Comparison of ENCODE assay signal across 16 cellular contexts in genomic region chr3:112119686-112120484, GRCh38. TPM values are rescaled to one million over a fixed set of nuclear protein-coding genes. Genes with fewer than 3 reads are reported as not detected.
DNase-seq lines count a peak whose midpoint lies in the region; ATAC-seq and TF ChIP-seq lines count a peak whose summit lies in the region.
"Had no signal": no experiment of that assay in that cellular context is flagged by ENCODE, and none has a peak within 500 bp of the region (broad histone marks: within the 10 kb centered on the region; RNA-seq: fewer than 3 reads in every experiment).

No MANE protein-coding gene starts in this region.

- no peaks in the 10 kb centered on the region for H3K9me3 Mint-ChIP-seq in activated naive CD4-positive, alpha-beta T cell treated with anti-CD3 and anti-CD28 coated beads, Interleukin-2, amount 10 ng/mL, durations not matched to agents 7 days and 5 days
- H3K9me3 Mint-ChIP-seq in activated T-helper 17 cell treated with anti-CD3 and anti-CD28 coated beads, Interleukin-2, amount 50 U/mL, for 72 hours, result no peaks in the 10 kb centered on the region
- H3K9me3 Mint-ChIP-seq in stimulated activated naive B cell treated with anti-CD40 and anti-IgM and Interleukin-4, amounts not matched to agents 10 μg/mL and 1 μg/mL and 100 μg/mL, for 72 hours, result peaks cover 0 to 1% of the 10 kb centered on the region in 2 donors

- H3K9me3 ChIP-seq in Karpas-422 (ENCODE audit: low read length) (no peaks in the 10 kb centered on the region), ascending aorta (no peaks in the 10 kb centered on the region), uterus (no peaks in the 10 kb centered on the region)
- H3K9me3 ChIP-seq: thyroid gland had no signal

- TF ChIP-seq CTCF in ascending aorta (IDR thresholded peaks at IDR 0.05), result no peak
- TF ChIP-seq CTCF in uterus (IDR thresholded peaks at IDR 0.05), result no peak

- H3K27me3 Mint-ChIP-seq in activated naive CD4-positive, alpha-beta T cell treated with anti-CD3 and anti-CD28 coated beads, Interleukin-2, amount 10 ng/mL, durations not matched to agents 7 days and 5 days, result no peaks in the 10 kb centered on the region
- no peaks in the 10 kb centered on the region for H3K27me3 Mint-ChIP-seq in activated T-helper 17 cell treated with anti-CD3 and anti-CD28 coated beads, Interleukin-2, amount 50 U/mL, for 72 hours
- H3K27me3 Mint-ChIP-seq in stimulated activated naive B cell treated with anti-CD40 and anti-IgM and Interleukin-4, amounts not matched to agents 10 μg/mL and 1 μg/mL and 100 μg/mL, for 72 hours, result no peaks in the 10 kb centered on the region

- peaks cover 58% of the 10 kb centered on the region for H3K4me1 Mint-ChIP-seq in activated naive CD4-positive, alpha-beta T cell treated with anti-CD3 and anti-CD28 coated beads, Interleukin-2, amount 10 ng/mL, durations not matched to agents 7 days and 5 days
- peaks cover 10% of the 10 kb centered on the region for H3K4me1 Mint-ChIP-seq in activated T-helper 17 cell treated with anti-CD3 and anti-CD28 coated beads, Interleukin-2, amount 50 U/mL, for 72 hours
- peaks cover 69 to 94% of the 10 kb centered on the region in 2 donors for H3K4me1 Mint-ChIP-seq in stimulated activated naive B cell treated with anti-CD40 and anti-IgM and Interleukin-4, amounts not matched to agents 10 μg/mL and 1 μg/mL and 100 μg/mL, for 72 hours

- TF ChIP-seq POLR2A in uterus (IDR thresholded peaks at IDR 0.05), result no peak

- H3K27me3 ChIP-seq in Karpas-422 (ENCODE audit: low read length) (no peaks in the 10 kb centered on the region), ascending aorta (no peaks in the 10 kb centered on the region), uterus (no peaks in the 10 kb centered on the region)
- H3K27me3 ChIP-seq: thyroid gland had no signal

- no peak overlapping the region for H2AFZ ChIP-seq in Karpas-422 (ENCODE audit: low read length)

- peak overlapping the region; percentile 63 for H3K27ac Mint-ChIP-seq in activated naive CD4-positive, alpha-beta T cell treated with anti-CD3 and anti-CD28 coated beads, Interleukin-2, amount 10 ng/mL, durations not matched to agents 7 days and 5 days
- peak overlapping the region; percentile 28 for H3K27ac Mint-ChIP-seq in activated T-helper 17 cell treated with anti-CD3 and anti-CD28 coated beads, Interleukin-2, amount 50 U/mL, for 72 hours
- peak overlapping the region; percentile 92 for H3K27ac Mint-ChIP-seq in stimulated activated naive B cell treated with anti-CD40 and anti-IgM and Interleukin-4, amounts not matched to agents 10 μg/mL and 1 μg/mL and 100 μg/mL, for 72 hours

- peak overlapping the region; percentile 64 for H3K4me2 ChIP-seq in Karpas-422 (ENCODE audit: low read depth, low read length, poor library complexity, severe bottlenecking)

- no peak for ATAC-seq in activated T-helper 17 cell treated with anti-CD3 and anti-CD28 coated beads, Interleukin-2, amount 50 U/mL, for 72 hours (replicated peaks)
- no peak for ATAC-seq in stimulated activated naive B cell treated with anti-CD40 and anti-IgM and Interleukin-4, amounts not matched to agents 10 μg/mL and 1 μg/mL and 100 μg/mL, for 72 hours (replicated peaks)
- ATAC-seq: PC-3, right cardiac atrium, SK-N-SH treated with all-trans-retinoic acid at 6 μM for 48 hours had no signal

- H3K4me3 ChIP-seq in Karpas-422 (ENCODE audit: low read length) (peak overlapping the region; percentile 12; the same call in 1 of the 2 replicates), ascending aorta (no peak overlapping the region), uterus (no peak overlapping the region)
- H3K4me3 ChIP-seq: thyroid gland had no signal

- intact Hi-C loops in ascending aorta (cut with DNase I) (no loop called here), uterus (cut with DNase I; ENCODE audit: low total_unique reads) (no loop called here)

- CTCF ChIA-PET in activated naive CD4-positive, alpha-beta T cell treated with anti-CD3 and anti-CD28 coated beads, Interleukin-2, amount 10 ng/mL, durations not matched to agents 7 days and 5 days (lab: Charles Lee), result interaction anchor here (0.9 kb wide), 1 partner anchor 10 kb away, joined by 3 read pairs; no protein-coding TSS in a partner anchor

- no peaks in the 10 kb centered on the region for H3K79me2 ChIP-seq in Karpas-422 (ENCODE audit: low read length)

- H3K36me3 ChIP-seq in Karpas-422 (ENCODE audit: insufficient read depth, low read length) (peaks cover 7% of the 10 kb centered on the region), ascending aorta (peaks cover under 1 to 3% of the 10 kb centered on the region in 2 donors), uterus (no peaks in the 10 kb centered on the region)
- H3K36me3 ChIP-seq: WERI-Rb-1 had no signal

- H3K9ac ChIP-seq in Karpas-422 (ENCODE audit: low read length), result peak overlapping the region; percentile 65

- no peaks in the 10 kb centered on the region for H3K9me2 ChIP-seq in Karpas-422 (replicated peaks; ENCODE audit: insufficient read depth, low read length)

- H3K4me3 Mint-ChIP-seq in activated naive CD4-positive, alpha-beta T cell treated with anti-CD3 and anti-CD28 coated beads, Interleukin-2, amount 10 ng/mL, durations not matched to agents 7 days and 5 days, result peak overlapping the region; percentile 49
- peak overlapping the region; percentile 39 for H3K4me3 Mint-ChIP-seq in activated T-helper 17 cell treated with anti-CD3 and anti-CD28 coated beads, Interleukin-2, amount 50 U/mL, for 72 hours
- H3K4me3 Mint-ChIP-seq in stimulated activated naive B cell treated with anti-CD40 and anti-IgM and Interleukin-4, amounts not matched to agents 10 μg/mL and 1 μg/mL and 100 μg/mL, for 72 hours, result peak overlapping the region; percentile 37 to 55

- peak overlapping the region; percentile 99 for H3K27ac ChIP-seq in Karpas-422 (ENCODE audit: low read length)
- H3K27ac ChIP-seq in ascending aorta, result no peak overlapping the region
- H3K27ac ChIP-seq in uterus, result no peak overlapping the region
- H3K27ac ChIP-seq: thyroid gland, WERI-Rb-1 had no signal

- peaks cover 56% of the 10 kb centered on the region for H3K36me3 Mint-ChIP-seq in activated naive CD4-positive, alpha-beta T cell treated with anti-CD3 and anti-CD28 coated beads, Interleukin-2, amount 10 ng/mL, durations not matched to agents 7 days and 5 days
- peaks cover 71% of the 10 kb centered on the region for H3K36me3 Mint-ChIP-seq in activated T-helper 17 cell treated with anti-CD3 and anti-CD28 coated beads, Interleukin-2, amount 50 U/mL, for 72 hours (ENCODE audit: low read depth)
- H3K36me3 Mint-ChIP-seq in stimulated activated naive B cell treated with anti-CD40 and anti-IgM and Interleukin-4, amounts not matched to agents 10 μg/mL and 1 μg/mL and 100 μg/mL, for 72 hours, result peaks cover 9 to 19% of the 10 kb centered on the region in 2 donors

- no peaks in the 10 kb centered on the region for H4K20me1 ChIP-seq in Karpas-422 (ENCODE audit: insufficient read depth, low read depth, low read length)

- DNase-seq in activated naive CD4-positive, alpha-beta T cell treated with anti-CD3 and anti-CD28 coated beads, Interleukin-2, amount 10 ng/mL, durations not matched to agents 7 days and 5 days, result no peak
- DNase-seq in activated naive CD4-positive, alpha-beta T cell treated with anti-CD3 and anti-CD28 coated beads, Interleukin-2, amount 50 U/mL, for 16 hours, result no peak
- peak; percentile 51 for DNase-seq in Karpas-422
- DNase-seq in stimulated activated naive B cell treated with anti-CD40 and anti-IgM and Interleukin-4, amounts not matched to agents 10 μg/mL and 1 μg/mL and 100 μg/mL, for 72 hours, result no peak
- DNase-seq in NCI-H146 (lab: John Stamatoyannopoulos, UW), result no peak
- DNase-seq in ascending aorta (ENCODE audit: low spot score in 2 of 2), result no peak
- DNase-seq in uterus, result no peak
- DNase-seq: foreskin fibroblast; PC-3; right cardiac atrium; stimulated activated CD4-positive, alpha-beta T cell treated with anti-CD3 and anti-CD28 coated beads, Interleukin-1b, Interleukin-23, amount 100 ng/mL, for 48 hours; thyroid gland; WERI-Rb-1 had no signal

- H3K4me1 ChIP-seq in Karpas-422 (ENCODE audit: low read length) (peaks cover 99% of the 10 kb centered on the region), ascending aorta (no peaks in the 10 kb centered on the region), uterus (no peaks in the 10 kb centered on the region)

RNA-seq across cellular contexts. Expression of gene GCSAM, which starts 13.2 kb away (rescaled TPM):
- 39.2 and 130 TPM in 2 replicates for total RNA-seq in Karpas-422 (2014; rRNA removed; shearing (Covaris generic); ENCODE audit: low replicate concordance)
- total RNA-seq in activated T-helper 17 cell treated with anti-CD3 and anti-CD28 coated beads, Interleukin-2, amount 50 U/mL, for 72 hours, result 10 to 100 TPM; 13.5 to 18.6 TPM
- not detected for total RNA-seq in ascending aorta
- under 1 TPM in 1 of 4 donors, not detected in 3; 0.14 TPM for total RNA-seq in uterus
- total RNA-seq: chondrocyte, PC-3 had no signal

RNA-seq across cellular contexts. Expression of gene C3orf52, which starts 33.7 kb away (rescaled TPM):
- total RNA-seq in Karpas-422 (2014; rRNA removed; shearing (Covaris generic); ENCODE audit: low replicate concordance), result 0.07 and 0.52 TPM in 2 replicates
- total RNA-seq in activated T-helper 17 cell treated with anti-CD3 and anti-CD28 coated beads, Interleukin-2, amount 50 U/mL, for 72 hours, result 10 to 100 TPM in 1 of 2 donors, 1 to 10 TPM in 1; 9.9 to 14.5 TPM
- 0.32 TPM for total RNA-seq in ascending aorta
- 1 to 10 TPM in 2 of 4 donors, under 1 TPM in 2; 0.51 to 4.4 (median 1.5) TPM for total RNA-seq in uterus

Comparison
In these comparisons a context has a peak if more than half of its experiments do, and no peak if none do; other contexts are left out.
1. H3K27ac Mint-ChIP-seq: peak in every context shown above with its lines; median percentile 92 in stimulated activated naive B cell treated with anti-CD40 and anti-IgM and Interleukin-4, amounts not matched to agents 10 μg/mL and 1 μg/mL and 100 μg/mL, for 72 hours; 63 in activated naive CD4-positive, alpha-beta T cell treated with anti-CD3 and anti-CD28 coated beads, Interleukin-2, amount 10 ng/mL, durations not matched to agents 7 days and 5 days; 28 in activated T-helper 17 cell treated with anti-CD3 and anti-CD28 coated beads, Interleukin-2, amount 50 U/mL, for 72 hours.
2. RNA of gene GCSAM, which starts 13.2 kb away (total RNA-seq): 39.2 to 130 TPM in Karpas-422 and 13.5 to 18.6 TPM in activated T-helper 17 cell treated with anti-CD3 and anti-CD28 coated beads, Interleukin-2, amount 50 U/mL, for 72 hours; not detected in ascending aorta (single experiment) and 0.14 TPM in uterus; every median in the first group is over 10 times any median in the second.
3. Peak in every context shown above with its lines, with median percentiles within 50 percentile points of each other: H3K4me3 Mint-ChIP-seq.